13 cellular contexts compared by ENCODE assay signal in genomic region chr19:42930214-42930613, GRCh38. TPM values are rescaled to one million over a fixed set of nuclear protein-coding genes. Genes with fewer than 3 reads are reported as not detected.
A peak's percentile ranks its signal among the peaks of the same experiment; 100 is the strongest.
DNase-seq lines count a peak whose midpoint lies in the region; ATAC-seq and TF ChIP-seq lines count a peak whose summit lies in the region.
"Not testable (repeated sequence)": the region's sequence is repeated elsewhere in the genome, so short reads cannot be mapped to it uniquely, and the experiment has no call there.
"Had no signal": no experiment of that assay in that cellular context is flagged by ENCODE, and none has a peak within 500 bp of the region (broad histone marks: within the 10 kb centered on the region; RNA-seq: fewer than 3 reads in every experiment).

No MANE protein-coding gene starts in this region.

- WGBS in heart right ventricle, 2 donors, result 0 to 3% methylated on average over 1 of the region's 1 CpG

- not testable (repeated sequence) for H3K4me3 ChIP-seq in A673 (ENCODE audit: low read depth, low read length, poor library complexity, severe bottlenecking); RWPE2 (ENCODE audit: severe bottlenecking); cardiac fibroblast (replicated peaks in 1 of 2; ENCODE audit: low read depth in 2 of 2, low read length in 2 of 2); heart right ventricle

- not testable (repeated sequence) for DNase-seq in A673 (ENCODE audit: low spot score); RWPE2 (ENCODE audit: low spot score)
- DNase-seq in EL (peak; percentile 84), LHCN-M2 (ENCODE audit: low read depth) (peak; percentile 28), cardiac fibroblast (ENCODE audit: low read depth in 2 of 2) (peak; percentile 8 to 59), heart right ventricle (peak in 1 of 2 donors; percentile 38), renal cortical epithelial cell (ENCODE audit: low read depth) (peak; percentile 26)
- DNase-seq in activated CD8-positive, alpha-beta memory T cell treated with anti-CD3 and anti-CD28 coated beads, Interleukin-2, amount 50 U/mL, for 4 hours, result peak; percentile 19

- not testable (repeated sequence) for H3K27me3 ChIP-seq in A673 (replicated peaks; ENCODE audit: insufficient read depth, low read depth, low read length, poor library complexity); RWPE2 (ENCODE audit: insufficient read depth, poor library complexity, severe bottlenecking)
- peaks cover 0 to 13% (median 0%) of the 10 kb centered on the region in 7 donors for H3K27me3 ChIP-seq in heart right ventricle

- H3K36me3 ChIP-seq in A673 (ENCODE audit: insufficient read depth, low read length, poor library complexity, severe bottlenecking); RWPE2 (ENCODE audit: low read depth); heart right ventricle: not testable (repeated sequence)

- intact Hi-C loops in A673 (cut with micrococcal nuclease; ENCODE audit: unreplicated experiment); heart right ventricle (cut with DNase I): not testable (repeated sequence)

- TF ChIP-seq CTCF in A673 (conservative IDR thresholded peaks at IDR 0.05; ENCODE audit: low read depth, low read length) (peak; percentile 44), RWPE2 (IDR thresholded peaks at IDR 0.05; ENCODE audit: poor library complexity, severe bottlenecking) (peak; percentile 81), cardiac fibroblast (IDR thresholded peaks at IDR 0.05; ENCODE audit: low read depth, low read length) (peak; percentile 41), heart right ventricle (IDR thresholded peaks at IDR 0.05) (peak in 6 of 9 donors; percentile 26 to 52 (median 44))

- POLR2A ChIA-PET in A673 (lab: Charles Lee; ENCODE audit: low non-redundant PET), result not testable (repeated sequence)

- not testable (repeated sequence) for H3K9me3 ChIP-seq in A673 (ENCODE audit: low read depth, low read length, poor library complexity, severe bottlenecking); RWPE2 (ENCODE audit: severe bottlenecking); heart right ventricle

- CTCF ChIA-PET in A673 (lab: Charles Lee), result not testable (repeated sequence)

- BruUV-seq in A673 (replicated peaks; lab: Mats Ljungman, UMichigan), result not testable (repeated sequence)

- not testable (repeated sequence) for H3K27ac ChIP-seq in A673 (ENCODE audit: low read depth, low read length, poor library complexity, severe bottlenecking); RWPE2 (ENCODE audit: poor library complexity, severe bottlenecking); heart right ventricle

- ATAC-seq in RWPE2 (ENCODE audit: low read depth); heart right ventricle: not testable (repeated sequence)

- not testable (repeated sequence) for H3K4me1 ChIP-seq in A673 (ENCODE audit: insufficient read depth, low read length, poor library complexity, severe bottlenecking); heart right ventricle
- H3K4me1 ChIP-seq in RWPE2 (ENCODE audit: insufficient read depth, poor library complexity, severe bottlenecking), result peaks cover 18% of the 10 kb centered on the region

RNA-seq across cellular contexts. Expression of gene PSG7, which starts 6.8 kb away (rescaled TPM):
- not detected in 2 replicates for total RNA-seq in A673 (2021)
- total RNA-seq in LHCN-M2 (2014; rRNA removed), result not detected in 2 replicates
- polyA plus RNA-seq in LHCN-M2 (2012), result not detected
- total RNA-seq in heart right ventricle, result not detected
- not detected for polyA plus RNA-seq in heart right ventricle
- total RNA-seq in renal cortical epithelial cell, result not detected in 2 replicates
- total RNA-seq: activated B cell treated with CpG ODN at 0.5 μM for 24 hours, frontal cortex, kidney, NCI-H460, skeletal muscle tissue had no signal

RNA-seq across cellular contexts. Expression of gene PSG6, which starts 12.5 kb away (rescaled TPM):
- total RNA-seq in A673 (2021) (not detected in 2 replicates), LHCN-M2 (2014; rRNA removed) (not detected in 2 replicates), heart right ventricle (not detected), renal cortical epithelial cell (not detected in 2 replicates)
- polyA plus RNA-seq in LHCN-M2 (2012), result 0.06 TPM
- polyA plus RNA-seq in heart right ventricle, result not detected
- total RNA-seq: activated B cell treated with CpG ODN at 0.5 μM for 24 hours, frontal cortex, kidney, NCI-H460, skeletal muscle tissue had no signal

RNA-seq across cellular contexts. Expression of gene PSG1, which starts 50.7 kb away (rescaled TPM):
- total RNA-seq in A673 (2021) (not detected in 2 replicates), LHCN-M2 (2014; rRNA removed) (0.13 and 1.4 TPM in 2 replicates), heart right ventricle (not detected), renal cortical epithelial cell (0.35 and 0.70 TPM in 2 replicates)
- polyA plus RNA-seq in LHCN-M2 (2012), result 1.1 TPM
- not detected for polyA plus RNA-seq in heart right ventricle
- total RNA-seq: activated B cell treated with CpG ODN at 0.5 μM for 24 hours, frontal cortex, kidney, NCI-H460, skeletal muscle tissue had no signal
